Comparison of ENCODE assay signal across 21 cellular contexts in the genomic region with DNA sequence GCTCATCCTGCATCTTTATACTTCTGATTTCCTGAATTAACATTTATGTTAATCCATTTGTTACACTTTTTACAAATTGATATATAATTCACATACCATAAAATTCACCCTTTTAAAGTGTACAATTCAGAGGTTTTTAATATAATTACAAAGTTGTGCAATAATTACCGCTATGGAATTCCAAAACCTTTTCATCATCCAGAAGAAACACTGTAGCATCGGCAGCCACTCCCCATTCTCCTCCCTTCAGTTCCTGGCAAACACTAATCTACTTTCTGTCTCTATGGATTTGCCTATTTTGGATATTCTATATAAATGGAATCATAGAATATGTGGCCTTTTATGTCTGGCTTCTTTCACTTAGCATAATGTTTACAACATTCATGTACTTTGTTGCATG. TPM values are rescaled to one million over a fixed set of nuclear protein-coding genes. Genes with fewer than 3 reads are reported as not detected.
DNase-seq lines count a peak whose midpoint lies in the region; ATAC-seq, FAIRE-seq and TF ChIP-seq lines count a peak whose summit lies in the region.
"Had no signal": no experiment of that assay in that cellular context is flagged by ENCODE, and none has a peak within 500 bp of the region (broad histone marks: within the 10 kb centered on the region; RNA-seq: fewer than 3 reads in every experiment).

No MANE protein-coding gene starts in this region.

- H3K4me1 ChIP-seq in gastroesophageal sphincter = peaks cover 0 to 9% (median 0%) of the 10 kb centered on the region in 3 donors

- H3K4me3 ChIP-seq in choroid plexus epithelial cell (ENCODE audit: low read depth, low read length) = no peak overlapping the region
- no peak overlapping the region for H3K4me3 ChIP-seq in gastroesophageal sphincter
- H3K4me3 ChIP-seq: GM23338, SJSA1 had no signal

- DNase-seq in GM03348 (ENCODE audit: low spot score) = peak; percentile 14
- DNase-seq in RWPE1 (ENCODE audit: low spot score) = peak; percentile 17
- peak; percentile 31 for DNase-seq in choroid plexus epithelial cell (ENCODE audit: low read depth)
- DNase-seq in iris pigment epithelial cell (ENCODE audit: low read depth) = peak; percentile 57
- DNase-seq in stimulated activated effector memory CD8-positive, alpha-beta T cell treated with anti-CD3 and anti-CD28 coated beads, Interleukin-12 subunit alpha, Interleukin-12 subunit beta, amount 100 ng/mL, for 72 hours (ENCODE audit: low spot score in 2 of 2) = no peak
- no peak for DNase-seq in GM19239 (ENCODE audit: insufficient read length, low spot score)
- DNase-seq: ACHN; Caco-2; CD4-positive, CD25-positive, alpha-beta regulatory T cell; DMS53; Kasumi-1; NCI-H1930; NCI-H2171; NCI-H748 treated with DMSO at 0.1 percent for 48 hours; RPMI8226; SW 1271 had no signal

- H3K4me1 Mint-ChIP-seq in stimulated activated effector memory CD8-positive, alpha-beta T cell treated with anti-CD3 and anti-CD28 coated beads, Interleukin-12 subunit alpha, Interleukin-12 subunit beta, amount 100 ng/mL, for 72 hours = no peaks in the 10 kb centered on the region

- peaks cover 4% of the 10 kb centered on the region for H3K36me3 Mint-ChIP-seq in stimulated activated effector memory CD8-positive, alpha-beta T cell treated with anti-CD3 and anti-CD28 coated beads, Interleukin-12 subunit alpha, Interleukin-12 subunit beta, amount 100 ng/mL, for 72 hours

- H3K27ac Mint-ChIP-seq in stimulated activated effector memory CD8-positive, alpha-beta T cell treated with anti-CD3 and anti-CD28 coated beads, Interleukin-12 subunit alpha, Interleukin-12 subunit beta, amount 100 ng/mL, for 72 hours = no peak overlapping the region
- H3K27ac Mint-ChIP-seq: B cell; CD4-positive, CD25-positive, alpha-beta regulatory T cell; GM23338 had no signal

- H3K9me3 Mint-ChIP-seq in stimulated activated effector memory CD8-positive, alpha-beta T cell treated with anti-CD3 and anti-CD28 coated beads, Interleukin-12 subunit alpha, Interleukin-12 subunit beta, amount 100 ng/mL, for 72 hours = peaks cover 6% of the 10 kb centered on the region

- ATAC-seq in gastroesophageal sphincter = no peak
- no peak for ATAC-seq in stimulated activated effector memory CD8-positive, alpha-beta T cell treated with anti-CD3 and anti-CD28 coated beads, Interleukin-12 subunit alpha, Interleukin-12 subunit beta, amount 100 ng/mL, for 72 hours
- ATAC-seq in HG03439 (IDR thresholded peaks at IDR 0.05; ENCODE audit: unreplicated experiment) = no peak
- ATAC-seq: GM23338 had no signal

- no peaks in the 10 kb centered on the region for H3K27me3 ChIP-seq in gastroesophageal sphincter
- H3K27me3 ChIP-seq: SJSA1 had no signal

- WGBS in gastroesophageal sphincter (ENCODE audit: low coverage in 1 of 2), 2 donors = 61 to 89% methylated on average over 2 of the region's 2 CpGs

- no peak overlapping the region for H3K4me3 Mint-ChIP-seq in stimulated activated effector memory CD8-positive, alpha-beta T cell treated with anti-CD3 and anti-CD28 coated beads, Interleukin-12 subunit alpha, Interleukin-12 subunit beta, amount 100 ng/mL, for 72 hours
- H3K4me3 Mint-ChIP-seq: B cell; CD4-positive, CD25-positive, alpha-beta regulatory T cell; GM23338 had no signal

- no peak for TF ChIP-seq EP300 in gastroesophageal sphincter (IDR thresholded peaks at IDR 0.05)

- no peak for TF ChIP-seq POLR2A in gastroesophageal sphincter (IDR thresholded peaks at IDR 0.05)

- no peak for FAIRE-seq in GM19239 (lab: Jason Lieb, UNC)

- no peak for TF ChIP-seq CTCF in RWPE1 (conservative IDR thresholded peaks at IDR 0.05; ENCODE audit: low read depth)
- no peak for TF ChIP-seq CTCF in choroid plexus epithelial cell (conservative IDR thresholded peaks at IDR 0.05; ENCODE audit: low read depth, low read length)
- no peak for TF ChIP-seq CTCF in gastroesophageal sphincter (IDR thresholded peaks at IDR 0.05)

- H3K9me3 ChIP-seq in gastroesophageal sphincter = no peaks in the 10 kb centered on the region
- H3K9me3 ChIP-seq: Caco-2, SJSA1 had no signal

- CTCF ChIA-PET in RWPE1 (lab: Yijun Ruan, JAX) = no interaction called here

- POLR2A ChIA-PET in RWPE1 (lab: Yijun Ruan, JAX; ENCODE audit: low non-redundant PET) = no interaction called here

- H3K36me3 ChIP-seq in gastroesophageal sphincter = peaks cover 0 to 3% of the 10 kb centered on the region in 2 donors
- H3K36me3 ChIP-seq: SJSA1 had no signal

- H3K27ac ChIP-seq in RWPE1 (no peak overlapping the region), gastroesophageal sphincter (no peak overlapping the region)
- H3K27ac ChIP-seq: SJSA1 had no signal

RNA-seq across cellular contexts. Expression of a gene that starts 13.9 kb away (rescaled TPM):
- 1 to 10 TPM in 3 of 4 donors, under 1 TPM in 1; 0.81 to 4.4 (median 1.5) TPM for total RNA-seq in gastroesophageal sphincter

RNA-seq across cellular contexts. Expression of a gene that starts 14.8 kb away (rescaled TPM):
- 10 to 100 TPM in 2 of 4 donors, 1 to 10 TPM in 2; 6.7 to 16.5 (median 9.8) TPM for total RNA-seq in gastroesophageal sphincter

RNA-seq across cellular contexts. Expression of a gene that starts 44.0 kb away (rescaled TPM):
- total RNA-seq in gastroesophageal sphincter = 10 to 100 TPM; 36.0 to 63.7 (median 51.9) TPM

Comparison
In these comparisons a context has a peak if more than half of its experiments do, and no peak if none do; other contexts are left out.
1. DNase-seq: peak in GM03348 (single experiment), RWPE1 (single experiment), choroid plexus epithelial cell (single experiment) and iris pigment epithelial cell (single experiment); none in stimulated activated effector memory CD8-positive, alpha-beta T cell treated with anti-CD3 and anti-CD28 coated beads, Interleukin-12 subunit alpha, Interleukin-12 subunit beta, amount 100 ng/mL, for 72 hours (0 of 2) and GM19239 (single experiment).